ENCODE assay signal across 9 cellular contexts in the genomic region with DNA sequence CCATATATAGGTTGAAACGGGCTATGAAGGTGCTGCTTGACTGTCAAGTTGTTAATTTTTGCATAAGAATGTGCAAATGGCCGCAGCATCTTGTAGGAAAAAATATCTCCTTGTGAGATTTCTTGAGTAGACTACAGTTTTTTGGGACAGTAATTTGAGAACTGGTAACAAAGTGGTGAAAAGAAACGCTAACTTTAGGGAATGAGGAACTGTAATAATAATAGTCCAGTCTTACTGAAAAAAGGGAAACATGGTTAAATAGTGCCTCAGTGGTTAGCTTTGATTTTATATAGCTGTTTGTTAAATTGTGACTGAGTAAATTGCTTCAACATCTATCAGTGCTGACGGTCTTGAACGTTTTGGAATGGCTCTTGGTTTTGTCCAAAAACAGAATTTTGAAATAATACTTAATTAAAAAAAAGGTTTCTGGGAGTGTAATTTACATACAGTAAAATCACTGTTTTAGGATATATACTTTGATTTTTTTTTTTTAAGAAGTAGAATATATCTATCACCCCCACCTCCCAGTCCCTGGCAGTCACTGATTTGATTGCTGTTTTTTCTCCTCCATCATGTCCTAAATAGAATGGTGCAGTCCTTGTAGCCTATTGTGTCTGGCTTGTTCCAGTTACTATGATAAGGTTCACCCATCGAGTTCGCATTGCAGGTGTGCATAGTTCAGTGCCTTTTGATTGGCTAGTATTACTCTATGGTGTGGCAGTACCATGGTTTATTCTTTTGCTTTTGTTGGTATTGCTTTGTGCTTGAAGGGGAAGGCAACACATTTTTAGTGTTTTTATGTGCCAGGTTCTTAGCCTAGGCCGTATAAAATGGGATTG. TPM values are rescaled to one million over a fixed set of nuclear protein-coding genes. Genes with fewer than 3 reads are reported as not detected.
DNase-seq lines count a peak whose midpoint lies in the region; ATAC-seq, FAIRE-seq and TF ChIP-seq lines count a peak whose summit lies in the region.
"Had no signal": no experiment of that assay in that cellular context is flagged by ENCODE, and none has a peak within 500 bp of the region (broad histone marks: within the 10 kb centered on the region; RNA-seq: fewer than 3 reads in every experiment).

No MANE protein-coding gene starts in this region.

- H3K4me1 ChIP-seq in A549, result peaks cover 65% of the 10 kb centered on the region
- peaks cover 38% of the 10 kb centered on the region for H3K4me1 ChIP-seq in HUES6 (ENCODE audit: control insufficient read depth, insufficient read depth, low read length)
- H3K4me1 ChIP-seq in mesodermal cell (ENCODE audit: control insufficient read depth, insufficient read depth, low read length, poor library complexity, severe bottlenecking), result peaks cover 6% of the 10 kb centered on the region

- TF ChIP-seq CTCF in A549 (IDR thresholded peaks at IDR 0.05) (no peak), brain (conservative IDR thresholded peaks at IDR 0.05) (no peak)

- peak overlapping the region; percentile 97 for H3K9ac ChIP-seq in HUES6 (ENCODE audit: low read length)

- H3K4me3 ChIP-seq in A549, result peak overlapping the region; percentile 89
- H3K4me3 ChIP-seq in HUES6 (ENCODE audit: low read depth, low read length), result peak overlapping the region; percentile 92
- H3K4me3 ChIP-seq in mesodermal cell (ENCODE audit: extremely low read depth, insufficient read depth, low read length, poor library complexity, severe bottlenecking), result peak overlapping the region; percentile 96

- H3K4me3 Mint-ChIP-seq in brain, result peak overlapping the region; percentile 89 to 99 (median 93)

- peak overlapping the region; percentile 22 to 100 (median 98) for H3K27ac Mint-ChIP-seq in brain

- TF ChIP-seq POLR2A in A549 (IDR thresholded peaks at IDR 0.05; ENCODE audit: low read length), result no peak

- WGBS in A549 (ENCODE audit: missing lambda C conversion rate), result 39% methylated on average over 8 of the region's 8 CpGs
- WGBS in mesodermal cell (ENCODE audit: insufficient coverage in 2 of 2), 2 experiments, result 36 to 45% methylated on average over 5 to 6 of the region's 8 CpGs

- TF ChIP-seq RAD21 in A549 (conservative IDR thresholded peaks at IDR 0.05 in 1 of 2, IDR thresholded peaks at IDR 0.05 in 1 of 2), result no peak

- peaks cover 20% of the 10 kb centered on the region for H3K27me3 Mint-ChIP-seq in brain

- ATAC-seq in A549, result no peak
- no peak for ATAC-seq in HG03378 (IDR thresholded peaks at IDR 0.05; ENCODE audit: unreplicated experiment)
- ATAC-seq in HG03175 (IDR thresholded peaks at IDR 0.05; ENCODE audit: unreplicated experiment), result no peak
- no peak for ATAC-seq in HG03342 (IDR thresholded peaks at IDR 0.05; ENCODE audit: unreplicated experiment)

- no peaks in the 10 kb centered on the region for H3K9me3 ChIP-seq in A549
- no peaks in the 10 kb centered on the region for H3K9me3 ChIP-seq in HUES6 (ENCODE audit: control insufficient read depth, insufficient read depth, low read depth, low read length)
- H3K9me3 ChIP-seq in mesodermal cell (ENCODE audit: control insufficient read depth, low read length), result no peaks in the 10 kb centered on the region

- H3K27me3 ChIP-seq in HUES6 (ENCODE audit: control insufficient read depth, insufficient read depth, low read length), result no peaks in the 10 kb centered on the region

- peaks cover 67% of the 10 kb centered on the region for H3K4me1 Mint-ChIP-seq in brain

- POLR2A ChIA-PET in A549 (lab: Yijun Ruan, JAX), result no interaction called here

- H3K36me3 Mint-ChIP-seq in brain, result peaks cover 55% of the 10 kb centered on the region

- no peak for DNase-seq in A549 (ENCODE audit: low read depth in 1 of 2, low spot score in 1 of 2)
- no peak for DNase-seq in NCI-H1436 treated with DMSO at 0.1 percent for 48 hours (lab: John Stamatoyannopoulos, UW)
- DNase-seq: NCI-H226 had no signal

- H3K9me3 Mint-ChIP-seq in brain, result no peaks in the 10 kb centered on the region

- CTCF ChIA-PET in A549 (lab: Yijun Ruan, JAX), result interaction anchor here (0.7 kb wide), 1 partner anchor 17 kb away, joined by 5 read pairs; no protein-coding TSS in a partner anchor

- H3K4me2 ChIP-seq in A549, result peak overlapping the region; percentile 96

- H3K27ac ChIP-seq in A549, result peak overlapping the region in 1 of 2 experiments; percentile 98; a peak in 1 of 6 replicates
- H3K27ac ChIP-seq in HUES6 (ENCODE audit: low read depth, low read length), result no peak overlapping the region
- no peak overlapping the region for H3K27ac ChIP-seq in mesodermal cell (ENCODE audit: low read depth, low read length, severe bottlenecking)

- H3K36me3 ChIP-seq in HUES6 (ENCODE audit: control insufficient read depth, insufficient read depth, low read length), result peaks cover 58% of the 10 kb centered on the region
- H3K36me3 ChIP-seq in mesodermal cell (ENCODE audit: control insufficient read depth, insufficient read depth, low read length), result peaks cover 61% of the 10 kb centered on the region

- no peak for FAIRE-seq in A549 (lab: Jason Lieb, UNC)

- no peak for TF ChIP-seq EP300 in A549 (IDR thresholded peaks at IDR 0.05)

TF ChIP-seq in A549, 52 proteins besides CTCF, POLR2A, EP300 and RAD21:
- TF ChIP-seq JUN (IDR thresholded peaks at IDR 0.05), result 0 out of 5 replicates have a peak, but pooled peaks of 1 of the 2 experiments have one; percentile 31
- TF ChIP-seq ZFP36 (IDR thresholded peaks at IDR 0.05; ENCODE audit: borderline replicate concordance, partially characterized antibody), result no peak
- TF ChIP-seq HOXA7 (CRISPR knock-in tag; IDR thresholded peaks at IDR 0.05), result no peak
- no peak for TF ChIP-seq POLR2AphosphoS2 (conservative IDR thresholded peaks at IDR 0.05; ENCODE audit: low read length)
- no peak for TF ChIP-seq MAFK (IDR thresholded peaks at IDR 0.05; ENCODE audit: partially characterized antibody)
- no peak for TF ChIP-seq BHLHE40 (IDR thresholded peaks at IDR 0.05; ENCODE audit: low read depth, low read length)
- TF ChIP-seq TFCP2L1 (CRISPR knock-in tag; IDR thresholded peaks at IDR 0.05), result no peak
- no peak for TF ChIP-seq ESRRA (IDR thresholded peaks at IDR 0.05; ENCODE audit: borderline replicate concordance, low read length)
TF ChIP-seq in A549: peak in this region for 1.

RNA-seq across cellular contexts. Expression of a gene that starts 2.8 kb away (rescaled TPM):
- polyA plus RNA-seq in A549 (2011; rRNA removed) (36.9 and 41.8 TPM in 2 replicates), A549 (2017; fragmentation: RNase III; extraction: RNeasy Plus Mini Kit Qiagen cat#74134 plus additional on column Dnase treatment) (22.4 to 24.4 TPM (median 22.9 TPM) in 3 replicates), brain (ENCODE audit: insufficient read depth, low read depth, low replicate concordance) (11.7 TPM)
- 6.9 and 8.8 TPM in 2 replicates for polyA plus RNA-seq in A549 (2012; cell fraction: cytosol; rRNA removed)
- 5.1 and 9.1 TPM in 2 replicates for polyA plus RNA-seq in A549 (2012; cell fraction: nucleus; rRNA removed)
- polyA minus RNA-seq in A549 (2011; rRNA and poly(A)+ RNA removed), result 42.9 and 44.1 TPM in 2 replicates
- polyA plus RNA-seq in mesodermal cell (2013, experiment 1 of 2), result 29.7 TPM
- polyA plus RNA-seq in mesodermal cell (2013, experiment 2 of 2), result 30.2 TPM
